In the genomic region with DNA sequence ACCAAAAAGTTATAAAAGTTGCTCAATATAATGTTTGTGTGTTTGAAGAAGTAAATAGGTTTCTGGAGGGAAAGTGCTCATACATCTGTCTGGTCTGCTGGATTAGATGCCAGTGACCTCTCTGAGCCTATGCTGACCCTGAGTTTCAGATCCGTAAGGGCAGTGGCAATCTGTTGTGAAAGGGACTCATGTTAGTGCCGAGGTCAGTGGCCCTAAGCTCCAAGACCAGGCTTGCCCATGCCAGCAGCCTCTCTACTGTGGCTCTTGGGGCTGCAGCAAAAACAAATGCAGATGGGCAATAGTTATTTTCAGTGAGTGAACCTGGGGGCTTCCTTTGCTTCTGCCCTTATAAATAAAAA, we compare ENCODE assay signal across 1 cellular context.
TF ChIP-seq lines count a peak whose summit lies in the region.

No MANE protein-coding gene starts in this region.

TF ChIP-seq in GM23338, 12 proteins besides CTCF, POLR2A, EP300 and RAD21 (continued from another document):
- TF ChIP-seq POLR2AphosphoS5 (IDR thresholded peaks at IDR 0.05; ENCODE audit: low read depth): no peak
- TF ChIP-seq STAT1 (IDR thresholded peaks at IDR 0.05; ENCODE audit: unreplicated experiment): no peak
- TF ChIP-seq, protein P1, sequence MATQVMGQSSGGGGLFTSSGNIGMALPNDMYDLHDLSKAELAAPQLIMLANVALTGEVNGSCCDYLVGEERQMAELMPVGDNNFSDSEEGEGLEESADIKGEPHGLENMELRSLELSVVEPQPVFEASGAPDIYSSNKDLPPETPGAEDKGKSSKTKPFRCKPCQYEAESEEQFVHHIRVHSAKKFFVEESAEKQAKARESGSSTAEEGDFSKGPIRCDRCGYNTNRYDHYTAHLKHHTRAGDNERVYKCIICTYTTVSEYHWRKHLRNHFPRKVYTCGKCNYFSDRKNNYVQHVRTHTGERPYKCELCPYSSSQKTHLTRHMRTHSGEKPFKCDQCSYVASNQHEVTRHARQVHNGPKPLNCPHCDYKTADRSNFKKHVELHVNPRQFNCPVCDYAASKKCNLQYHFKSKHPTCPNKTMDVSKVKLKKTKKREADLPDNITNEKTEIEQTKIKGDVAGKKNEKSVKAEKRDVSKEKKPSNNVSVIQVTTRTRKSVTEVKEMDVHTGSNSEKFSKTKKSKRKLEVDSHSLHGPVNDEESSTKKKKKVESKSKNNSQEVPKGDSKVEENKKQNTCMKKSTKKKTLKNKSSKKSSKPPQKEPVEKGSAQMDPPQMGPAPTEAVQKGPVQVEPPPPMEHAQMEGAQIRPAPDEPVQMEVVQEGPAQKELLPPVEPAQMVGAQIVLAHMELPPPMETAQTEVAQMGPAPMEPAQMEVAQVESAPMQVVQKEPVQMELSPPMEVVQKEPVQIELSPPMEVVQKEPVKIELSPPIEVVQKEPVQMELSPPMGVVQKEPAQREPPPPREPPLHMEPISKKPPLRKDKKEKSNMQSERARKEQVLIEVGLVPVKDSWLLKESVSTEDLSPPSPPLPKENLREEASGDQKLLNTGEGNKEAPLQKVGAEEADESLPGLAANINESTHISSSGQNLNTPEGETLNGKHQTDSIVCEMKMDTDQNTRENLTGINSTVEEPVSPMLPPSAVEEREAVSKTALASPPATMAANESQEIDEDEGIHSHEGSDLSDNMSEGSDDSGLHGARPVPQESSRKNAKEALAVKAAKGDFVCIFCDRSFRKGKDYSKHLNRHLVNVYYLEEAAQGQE (IDR thresholded peaks at IDR 0.05; ENCODE audit: unreplicated experiment): no peak
- TF ChIP-seq ZNF331 (CRISPR knock-in tag; IDR thresholded peaks at IDR 0.05; ENCODE audit: low read depth): no peak
- TF ChIP-seq ZNF114 (CRISPR knock-in tag; IDR thresholded peaks at IDR 0.05): no peak
- no peak for TF ChIP-seq CREB1 (CRISPR knock-in tag; IDR thresholded peaks at IDR 0.05; ENCODE audit: low read depth)
- TF ChIP-seq JUNB (IDR thresholded peaks at IDR 0.05; ENCODE audit: unreplicated experiment): no peak
- TF ChIP-seq, protein P2, sequence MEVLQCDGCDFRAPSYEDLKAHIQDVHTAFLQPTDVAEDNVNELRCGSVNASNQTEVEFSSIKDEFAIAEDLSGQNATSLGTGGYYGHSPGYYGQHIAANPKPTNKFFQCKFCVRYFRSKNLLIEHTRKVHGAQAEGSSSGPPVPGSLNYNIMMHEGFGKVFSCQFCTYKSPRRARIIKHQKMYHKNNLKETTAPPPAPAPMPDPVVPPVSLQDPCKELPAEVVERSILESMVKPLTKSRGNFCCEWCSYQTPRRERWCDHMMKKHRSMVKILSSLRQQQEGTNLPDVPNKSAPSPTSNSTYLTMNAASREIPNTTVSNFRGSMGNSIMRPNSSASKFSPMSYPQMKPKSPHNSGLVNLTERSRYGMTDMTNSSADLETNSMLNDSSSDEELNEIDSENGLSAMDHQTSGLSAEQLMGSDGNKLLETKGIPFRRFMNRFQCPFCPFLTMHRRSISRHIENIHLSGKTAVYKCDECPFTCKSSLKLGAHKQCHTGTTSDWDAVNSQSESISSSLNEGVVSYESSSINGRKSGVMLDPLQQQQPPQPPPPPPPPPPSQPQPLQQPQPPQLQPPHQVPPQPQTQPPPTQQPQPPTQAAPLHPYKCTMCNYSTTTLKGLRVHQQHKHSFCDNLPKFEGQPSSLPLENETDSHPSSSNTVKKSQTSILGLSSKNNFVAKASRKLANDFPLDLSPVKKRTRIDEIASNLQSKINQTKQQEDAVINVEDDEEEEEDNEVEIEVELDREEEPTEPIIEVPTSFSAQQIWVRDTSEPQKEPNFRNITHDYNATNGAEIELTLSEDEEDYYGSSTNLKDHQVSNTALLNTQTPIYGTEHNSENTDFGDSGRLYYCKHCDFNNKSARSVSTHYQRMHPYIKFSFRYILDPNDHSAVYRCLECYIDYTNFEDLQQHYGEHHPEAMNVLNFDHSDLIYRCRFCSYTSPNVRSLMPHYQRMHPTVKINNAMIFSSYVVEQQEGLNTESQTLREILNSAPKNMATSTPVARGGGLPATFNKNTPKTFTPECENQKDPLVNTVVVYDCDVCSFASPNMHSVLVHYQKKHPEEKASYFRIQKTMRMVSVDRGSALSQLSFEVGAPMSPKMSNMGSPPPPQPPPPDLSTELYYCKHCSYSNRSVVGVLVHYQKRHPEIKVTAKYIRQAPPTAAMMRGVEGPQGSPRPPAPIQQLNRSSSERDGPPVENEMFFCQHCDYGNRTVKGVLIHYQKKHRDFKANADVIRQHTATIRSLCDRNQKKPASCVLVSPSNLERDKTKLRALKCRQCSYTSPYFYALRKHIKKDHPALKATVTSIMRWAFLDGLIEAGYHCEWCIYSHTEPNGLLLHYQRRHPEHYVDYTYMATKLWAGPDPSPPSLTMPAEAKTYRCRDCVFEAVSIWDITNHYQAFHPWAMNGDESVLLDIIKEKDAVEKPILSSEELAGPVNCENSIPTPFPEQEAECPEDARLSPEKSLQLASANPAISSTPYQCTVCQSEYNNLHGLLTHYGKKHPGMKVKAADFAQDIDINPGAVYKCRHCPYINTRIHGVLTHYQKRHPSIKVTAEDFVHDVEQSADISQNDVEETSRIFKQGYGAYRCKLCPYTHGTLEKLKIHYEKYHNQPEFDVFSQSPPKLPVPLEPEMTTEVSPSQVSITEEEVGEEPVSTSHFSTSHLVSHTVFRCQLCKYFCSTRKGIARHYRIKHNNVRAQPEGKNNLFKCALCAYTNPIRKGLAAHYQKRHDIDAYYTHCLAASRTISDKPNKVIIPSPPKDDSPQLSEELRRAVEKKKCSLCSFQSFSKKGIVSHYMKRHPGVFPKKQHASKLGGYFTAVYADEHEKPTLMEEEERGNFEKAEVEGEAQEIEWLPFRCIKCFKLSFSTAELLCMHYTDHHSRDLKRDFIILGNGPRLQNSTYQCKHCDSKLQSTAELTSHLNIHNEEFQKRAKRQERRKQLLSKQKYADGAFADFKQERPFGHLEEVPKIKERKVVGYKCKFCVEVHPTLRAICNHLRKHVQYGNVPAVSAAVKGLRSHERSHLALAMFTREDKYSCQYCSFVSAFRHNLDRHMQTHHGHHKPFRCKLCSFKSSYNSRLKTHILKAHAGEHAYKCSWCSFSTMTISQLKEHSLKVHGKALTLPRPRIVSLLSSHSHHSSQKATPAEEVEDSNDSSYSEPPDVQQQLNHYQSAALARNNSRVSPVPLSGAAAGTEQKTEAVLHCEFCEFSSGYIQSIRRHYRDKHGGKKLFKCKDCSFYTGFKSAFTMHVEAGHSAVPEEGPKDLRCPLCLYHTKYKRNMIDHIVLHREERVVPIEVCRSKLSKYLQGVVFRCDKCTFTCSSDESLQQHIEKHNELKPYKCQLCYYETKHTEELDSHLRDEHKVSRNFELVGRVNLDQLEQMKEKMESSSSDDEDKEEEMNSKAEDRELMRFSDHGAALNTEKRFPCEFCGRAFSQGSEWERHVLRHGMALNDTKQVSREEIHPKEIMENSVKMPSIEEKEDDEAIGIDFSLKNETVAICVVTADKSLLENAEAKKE (CRISPR knock-in tag; IDR thresholded peaks at IDR 0.05): no peak
